In the genomic region with DNA sequence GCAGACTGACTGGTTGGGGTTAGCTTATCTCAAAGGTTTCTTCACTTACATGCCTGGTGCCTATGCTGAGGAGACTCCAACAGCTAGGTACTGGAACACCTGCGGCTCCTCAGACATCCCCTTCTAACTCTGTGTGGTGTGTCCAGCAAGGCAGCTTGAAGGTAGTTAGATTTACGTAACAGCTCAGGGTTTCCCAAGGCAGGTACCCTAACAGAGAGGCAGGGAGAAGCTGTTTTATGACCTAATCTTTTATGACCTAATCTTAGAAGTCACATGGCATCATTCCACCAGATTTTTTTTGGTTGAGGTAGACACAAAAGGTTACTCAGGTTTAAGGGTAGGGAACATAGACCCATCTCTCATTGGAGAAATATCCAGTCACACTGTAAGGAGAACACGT, we compare ENCODE assay signal across 34 cellular contexts.
"Had no signal": no experiment of that assay in that cellular context is flagged by ENCODE, and none has a peak within 500 bp of the region (broad histone marks: within the 10 kb centered on the region; RNA-seq: fewer than 3 reads in every experiment).

No MANE protein-coding gene starts in this region.

- H3K27ac ChIP-seq: adrenal gland, VCaP had no signal

- H3K4me3 Mint-ChIP-seq: activated B cell treated with CpG ODN at 0.5 μM for 24 hours; activated CD4-positive, alpha-beta memory T cell treated with anti-CD3 and anti-CD28 coated beads for 36 hours; activated CD4-positive, alpha-beta T cell treated with anti-CD3 and anti-CD28 coated beads, Interleukin-2, amount 10 ng/mL, durations not matched to agents 24 days and 14 days; activated CD8-positive, alpha-beta T cell treated with anti-CD3 and anti-CD28 coated beads for 36 hours; activated naive CD4-positive, alpha-beta T cell treated with anti-CD3 and anti-CD28 coated beads for 36 hours; activated naive CD8-positive, alpha-beta T cell treated with anti-CD3 and anti-CD28 coated beads for 36 hours; activated T-cell treated with anti-CD3 and anti-CD28 coated beads, Interleukin-2, amount 50 U/mL, for 4 hours; activated T-cell treated with anti-CD3 and anti-CD28 coated beads, Interleukin-2, amount 50 U/mL, for 72 hours; activated T-helper 1 cell treated with anti-CD3 and anti-CD28 coated beads, Interleukin-12 subunit alpha, Interleukin-12 subunit beta, Interleukin-2, Interleukin-4 antibody, amounts not matched to agents 30 ng/mL and 10 ng/mL and 1 ng/mL, durations not matched to agents 14 hours and 24 hours and 36 hours; activated T-helper 17 cell treated with anti-CD3 and anti-CD28 coated beads, Interleukin-2, amount 50 U/mL, for 72 hours; T-helper 1 cell treated with Interleukin-12 subunit alpha and Interleukin-12 subunit beta and Interleukin-4 antibody, amounts not matched to agents 30 μg/mL and 1 μg/mL, for 36 hours; T-helper 2 cell treated with Interferon-gamma antibody and Interleukin-4, amounts not matched to agents 5 μg/mL and 100 μg/mL, for 36 hours had no signal

- H3K27ac Mint-ChIP-seq: activated B cell treated with CpG ODN at 0.5 μM for 24 hours; activated CD4-positive, alpha-beta memory T cell treated with anti-CD3 and anti-CD28 coated beads for 36 hours; activated CD4-positive, alpha-beta T cell treated with anti-CD3 and anti-CD28 coated beads, Interleukin-2, amount 10 ng/mL, durations not matched to agents 24 days and 14 days; activated CD8-positive, alpha-beta T cell treated with anti-CD3 and anti-CD28 coated beads for 36 hours; activated naive CD4-positive, alpha-beta T cell treated with anti-CD3 and anti-CD28 coated beads for 36 hours; activated naive CD4-positive, alpha-beta T cell treated with anti-CD3 and anti-CD28 coated beads, Interleukin-2, amount 50 U/mL, for 72 hours; activated naive CD8-positive, alpha-beta T cell treated with anti-CD3 and anti-CD28 coated beads for 36 hours; activated T-cell treated with anti-CD3 and anti-CD28 coated beads, Interleukin-2, amount 50 U/mL, for 72 hours; activated T-helper 1 cell treated with anti-CD3 and anti-CD28 coated beads, Interleukin-12 subunit alpha, Interleukin-12 subunit beta, Interleukin-2, Interleukin-4 antibody, amounts not matched to agents 30 ng/mL and 10 ng/mL and 1 ng/mL, durations not matched to agents 14 hours and 24 hours and 36 hours; activated T-helper 17 cell treated with anti-CD3 and anti-CD28 coated beads, Interleukin-2, amount 50 U/mL, for 72 hours; brain; T-helper 1 cell treated with Interleukin-12 subunit alpha and Interleukin-12 subunit beta and Interleukin-4 antibody, amounts not matched to agents 30 μg/mL and 1 μg/mL, for 36 hours; T-helper 2 cell treated with Interferon-gamma antibody and Interleukin-4, amounts not matched to agents 5 μg/mL and 100 μg/mL, for 36 hours had no signal

- H3K27me3 ChIP-seq: adrenal gland had no signal

- H3K36me3 ChIP-seq: adrenal gland had no signal

- H3K4me1 ChIP-seq: adrenal gland had no signal

- H3K36me3 Mint-ChIP-seq: activated CD4-positive, alpha-beta memory T cell treated with anti-CD3 and anti-CD28 coated beads for 36 hours; activated naive CD8-positive, alpha-beta T cell treated with anti-CD3 and anti-CD28 coated beads for 36 hours; brain had no signal

- ATAC-seq: activated CD8-positive, alpha-beta T cell treated with anti-CD3 and anti-CD28 coated beads for 36 hours; activated naive CD4-positive, alpha-beta T cell treated with anti-CD3 and anti-CD28 coated beads, Interleukin-2, amount 50 U/mL, for 72 hours; activated T-cell treated with anti-CD3 and anti-CD28 coated beads, Interleukin-2, amount 50 U/mL, for 4 hours; activated T-cell treated with anti-CD3 and anti-CD28 coated beads, Interleukin-2, amount 50 U/mL, for 72 hours; activated T-helper 17 cell treated with anti-CD3 and anti-CD28 coated beads, Interleukin-2, amount 50 U/mL, for 72 hours had no signal

- DNase-seq: activated B cell treated with CpG ODN at 0.5 μM for 24 hours; activated CD4-positive, alpha-beta memory T cell treated with anti-CD3 and anti-CD28 coated beads for 36 hours; activated CD4-positive, alpha-beta T cell treated with anti-CD3 and anti-CD28 coated beads for 4 hours; activated CD4-positive, alpha-beta T cell treated with anti-CD3 and anti-CD28 coated beads, Interleukin-2, amount 10 ng/mL, durations not matched to agents 24 days and 14 days; activated CD4-positive, alpha-beta T cell treated with anti-CD3 and anti-CD28 coated beads, Interleukin-2, amount 50 U/mL, for 1 hour; activated CD4-positive, alpha-beta T cell treated with anti-CD3 and anti-CD28 coated beads, Interleukin-2, amount 50 U/mL, for 4 hours; activated CD4-positive, CD25-positive, alpha-beta regulatory T cell treated with anti-CD3 and anti-CD28 coated beads, Interleukin-2, amount 50 U/mL, for 72 hours; activated CD8-positive, alpha-beta memory T cell treated with anti-CD3 and anti-CD28 coated beads, Interleukin-2, amount 50 U/mL, for 4 hours; activated CD8-positive, alpha-beta T cell treated with anti-CD3 and anti-CD28 coated beads for 36 hours; activated effector memory CD4-positive, alpha-beta T cell treated with anti-CD3 and anti-CD28 coated beads, Interleukin-2, amount 50 U/mL, for 16 hours; activated gamma-delta T cell treated with Interleukin-2 at 50 U/mL for 16 hours; activated naive CD4-positive, alpha-beta T cell; activated naive CD4-positive, alpha-beta T cell treated with anti-CD3 and anti-CD28 coated beads for 36 hours; activated naive CD4-positive, alpha-beta T cell treated with anti-CD3 and anti-CD28 coated beads, Interleukin-2, amount 50 U/mL, for 16 hours; activated naive CD8-positive, alpha-beta T cell treated with anti-CD3 and anti-CD28 coated beads for 36 hours; activated T-cell treated with anti-CD3 and anti-CD28 coated beads for 4 hours; activated T-cell treated with anti-CD3 and anti-CD28 coated beads, Interleukin-2, amount 50 U/mL, for 1 hour; activated T-cell treated with anti-CD3 and anti-CD28 coated beads, Interleukin-2, amount 50 U/mL, for 4 hours; activated T-cell treated with anti-CD3 and anti-CD28 coated beads, Interleukin-2, amount 50 U/mL, for 72 hours; adrenal gland; amniotic stem cell; aorta; central memory CD4-positive, alpha-beta T cell; T-helper 1 cell; T-helper 2 cell; T-helper 9 cell had no signal

- FAIRE-seq: TTC549 had no signal

- H3K4me3 ChIP-seq: adrenal gland had no signal

- H3K9me3 Mint-ChIP-seq: activated B cell treated with CpG ODN at 0.5 μM for 24 hours; activated CD4-positive, alpha-beta memory T cell treated with anti-CD3 and anti-CD28 coated beads for 36 hours; activated CD8-positive, alpha-beta T cell treated with anti-CD3 and anti-CD28 coated beads for 36 hours; activated naive CD4-positive, alpha-beta T cell treated with anti-CD3 and anti-CD28 coated beads for 36 hours; activated naive CD4-positive, alpha-beta T cell treated with anti-CD3 and anti-CD28 coated beads, Interleukin-2, amount 50 U/mL, for 72 hours; activated naive CD8-positive, alpha-beta T cell treated with anti-CD3 and anti-CD28 coated beads for 36 hours; activated T-cell treated with anti-CD3 and anti-CD28 coated beads, Interleukin-2, amount 50 U/mL, for 4 hours; activated T-cell treated with anti-CD3 and anti-CD28 coated beads, Interleukin-2, amount 50 U/mL, for 72 hours; activated T-helper 1 cell treated with anti-CD3 and anti-CD28 coated beads, Interleukin-12 subunit alpha, Interleukin-12 subunit beta, Interleukin-2, Interleukin-4 antibody, amounts not matched to agents 30 ng/mL and 10 ng/mL and 1 ng/mL, durations not matched to agents 14 hours and 24 hours and 36 hours; activated T-helper 17 cell treated with anti-CD3 and anti-CD28 coated beads, Interleukin-2, amount 50 U/mL, for 72 hours; T-helper 1 cell treated with Interleukin-12 subunit alpha and Interleukin-12 subunit beta and Interleukin-4 antibody, amounts not matched to agents 30 μg/mL and 1 μg/mL, for 36 hours; T-helper 2 cell treated with Interferon-gamma antibody and Interleukin-4, amounts not matched to agents 5 μg/mL and 100 μg/mL, for 36 hours had no signal

- H3K9me3 ChIP-seq: adrenal gland had no signal
